15 cellular contexts compared by ENCODE assay signal in the genomic region with DNA sequence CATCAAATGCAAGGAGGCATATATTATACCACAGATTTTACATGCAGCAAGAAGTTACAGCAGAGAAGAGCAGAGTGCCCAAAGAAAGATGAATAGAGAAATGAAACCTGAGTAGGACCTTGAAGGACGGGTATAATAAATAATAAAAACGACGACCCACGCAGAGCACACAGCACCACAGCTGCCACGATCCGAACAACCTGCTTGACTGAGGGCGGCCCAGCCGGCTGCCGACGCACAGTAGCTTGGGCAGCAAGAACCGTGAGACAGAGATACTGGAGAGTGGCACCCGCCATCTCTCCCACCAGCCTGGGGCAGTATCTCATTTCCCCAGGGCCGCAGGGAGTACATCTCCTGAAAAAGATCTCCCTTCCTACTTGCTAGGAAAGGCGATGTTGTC.
DNase-seq lines count a peak whose midpoint lies in the region; ATAC-seq and TF ChIP-seq lines count a peak whose summit lies in the region.
"Had no signal": no experiment of that assay in that cellular context is flagged by ENCODE, and none has a peak within 500 bp of the region (broad histone marks: within the 10 kb centered on the region; RNA-seq: fewer than 3 reads in every experiment).

No MANE protein-coding gene starts in this region.

- no peak overlapping the region for H2AFZ ChIP-seq in GM23338
- H2AFZ ChIP-seq: GM23248 had no signal

- no peaks in the 10 kb centered on the region for H3K9me3 ChIP-seq in T-helper 17 cell (ENCODE audit: control insufficient read depth, low read length, poor library complexity, severe bottlenecking)

- H3K4me3 ChIP-seq in GM23338 = no peak overlapping the region
- H3K4me3 ChIP-seq: GM12878, GM23248 had no signal

- 0 out of 2 replicates have a peak overlapping the region, but pooled peaks have one; percentile 19 for H3K27ac ChIP-seq in GM23338 (ENCODE audit: low read depth)
- H3K27ac ChIP-seq: GM23248 had no signal

- DNase-seq in GM23338 (ENCODE audit: low spot score) = no peak
- DNase-seq in T-helper 17 cell = no peak
- DNase-seq in left kidney (ENCODE audit: low read depth, low spot score) = peak; percentile 65
- DNase-seq in Right ventricle myocardium inferior (ENCODE audit: missing footprints) = no peak
- DNase-seq in GM19240 (ENCODE audit: insufficient read length, low spot score) = no peak
- DNase-seq in iPS-NIHi11 (ENCODE audit: low spot score) = no peak
- DNase-seq: Calu3; CD4-positive, alpha-beta T cell; GM23248; IMR-90; NCI-H146; NCI-H2171 treated with DMSO at 0.1 percent for 48 hours; OCI-M1 had no signal

- no peaks in the 10 kb centered on the region for H4K20me1 ChIP-seq in GM23338 (replicated peaks; ENCODE audit: insufficient read depth)

- no peak for TF ChIP-seq CTCF in GM23338 (conservative IDR thresholded peaks at IDR 0.05; ENCODE audit: low read depth in 2 of 2)

- intact Hi-C loops in Right ventricle myocardium inferior (cut with DNase I) = no loop called here

- no peaks in the 10 kb centered on the region for H3K36me3 ChIP-seq in GM23338 (ENCODE audit: insufficient read depth)

- peaks cover 30% of the 10 kb centered on the region for H3K4me1 Mint-ChIP-seq in GM23338
- peaks cover 31% of the 10 kb centered on the region for H3K4me1 Mint-ChIP-seq in T-helper 17 cell
- H3K4me1 Mint-ChIP-seq in stimulated activated memory B cell treated with anti-CD40 and anti-IgM and Interleukin-4, amounts not matched to agents 10 μg/mL and 1 μg/mL and 100 μg/mL, for 72 hours = peaks cover 91% of the 10 kb centered on the region

- peaks cover 5% of the 10 kb centered on the region; the same call in 1 of the 2 replicates for H3K4me1 ChIP-seq in GM23338 (ENCODE audit: insufficient read depth)

- H3K4me3 Mint-ChIP-seq in GM23338 (no peak overlapping the region), T-helper 17 cell (peak overlapping the region; percentile 2)
- H3K4me3 Mint-ChIP-seq in stimulated activated memory B cell treated with anti-CD40 and anti-IgM and Interleukin-4, amounts not matched to agents 10 μg/mL and 1 μg/mL and 100 μg/mL, for 72 hours = peak overlapping the region; percentile 8
- H3K4me3 Mint-ChIP-seq: CD4-positive, alpha-beta T cell had no signal

- no peaks in the 10 kb centered on the region for H3K9me3 Mint-ChIP-seq in GM23338
- H3K9me3 Mint-ChIP-seq in stimulated activated memory B cell treated with anti-CD40 and anti-IgM and Interleukin-4, amounts not matched to agents 10 μg/mL and 1 μg/mL and 100 μg/mL, for 72 hours = peaks cover under 1% of the 10 kb centered on the region
- H3K9me3 Mint-ChIP-seq: CD4-positive, alpha-beta T cell had no signal

- H3K79me2 ChIP-seq in GM23338 (replicated peaks; ENCODE audit: insufficient read depth) = no peaks in the 10 kb centered on the region; the same call in 1 of the 2 replicates

- H3K4me2 ChIP-seq in GM23338 = no peak overlapping the region

- no peaks in the 10 kb centered on the region for H3K9me2 ChIP-seq in GM23338 (ENCODE audit: insufficient read depth)

- no peaks in the 10 kb centered on the region for H3K27me3 ChIP-seq in GM23338 (ENCODE audit: insufficient read depth)

- H3K27me3 Mint-ChIP-seq in GM23338 (ENCODE audit: insufficient read depth, low read depth, poor library complexity) (peaks cover 5% of the 10 kb centered on the region), T-helper 17 cell (no peaks in the 10 kb centered on the region)
- no peaks in the 10 kb centered on the region for H3K27me3 Mint-ChIP-seq in stimulated activated memory B cell treated with anti-CD40 and anti-IgM and Interleukin-4, amounts not matched to agents 10 μg/mL and 1 μg/mL and 100 μg/mL, for 72 hours
- H3K27me3 Mint-ChIP-seq: CD4-positive, alpha-beta T cell had no signal

- H3K27ac Mint-ChIP-seq in GM23338 (no peak overlapping the region), T-helper 17 cell (no peak overlapping the region)
- peak overlapping the region; percentile 72 for H3K27ac Mint-ChIP-seq in stimulated activated memory B cell treated with anti-CD40 and anti-IgM and Interleukin-4, amounts not matched to agents 10 μg/mL and 1 μg/mL and 100 μg/mL, for 72 hours
- H3K27ac Mint-ChIP-seq: CD4-positive, alpha-beta T cell had no signal

- ATAC-seq in GM23338 = no peak
- no peak for ATAC-seq in T-helper 17 cell
- ATAC-seq in stimulated activated memory B cell treated with anti-CD40 and anti-IgM and Interleukin-4, amounts not matched to agents 10 μg/mL and 1 μg/mL and 100 μg/mL, for 72 hours = peak; percentile 46
- ATAC-seq in Right ventricle myocardium inferior = no peak
- ATAC-seq: GM12878 had no signal

- H3F3A ChIP-seq in GM23338 (replicated peaks; ENCODE audit: low read depth) = no peaks in the 10 kb centered on the region

- H3K36me3 Mint-ChIP-seq in GM23338 (ENCODE audit: low read depth) (no peaks in the 10 kb centered on the region), T-helper 17 cell (ENCODE audit: low read depth) (peaks cover 8% of the 10 kb centered on the region)
- peaks cover 52% of the 10 kb centered on the region for H3K36me3 Mint-ChIP-seq in stimulated activated memory B cell treated with anti-CD40 and anti-IgM and Interleukin-4, amounts not matched to agents 10 μg/mL and 1 μg/mL and 100 μg/mL, for 72 hours

TF ChIP-seq in GM23338, 12 proteins besides CTCF, POLR2A, EP300 and RAD21 (continues in another document):
- TF ChIP-seq NANOG (IDR thresholded peaks at IDR 0.05; ENCODE audit: borderline replicate concordance) = no peak
- no peak for TF ChIP-seq ZNF114 (CRISPR knock-in tag; IDR thresholded peaks at IDR 0.05)
- TF ChIP-seq ZNF331 (CRISPR knock-in tag; IDR thresholded peaks at IDR 0.05; ENCODE audit: low read depth) = no peak
- TF ChIP-seq, protein P1, sequence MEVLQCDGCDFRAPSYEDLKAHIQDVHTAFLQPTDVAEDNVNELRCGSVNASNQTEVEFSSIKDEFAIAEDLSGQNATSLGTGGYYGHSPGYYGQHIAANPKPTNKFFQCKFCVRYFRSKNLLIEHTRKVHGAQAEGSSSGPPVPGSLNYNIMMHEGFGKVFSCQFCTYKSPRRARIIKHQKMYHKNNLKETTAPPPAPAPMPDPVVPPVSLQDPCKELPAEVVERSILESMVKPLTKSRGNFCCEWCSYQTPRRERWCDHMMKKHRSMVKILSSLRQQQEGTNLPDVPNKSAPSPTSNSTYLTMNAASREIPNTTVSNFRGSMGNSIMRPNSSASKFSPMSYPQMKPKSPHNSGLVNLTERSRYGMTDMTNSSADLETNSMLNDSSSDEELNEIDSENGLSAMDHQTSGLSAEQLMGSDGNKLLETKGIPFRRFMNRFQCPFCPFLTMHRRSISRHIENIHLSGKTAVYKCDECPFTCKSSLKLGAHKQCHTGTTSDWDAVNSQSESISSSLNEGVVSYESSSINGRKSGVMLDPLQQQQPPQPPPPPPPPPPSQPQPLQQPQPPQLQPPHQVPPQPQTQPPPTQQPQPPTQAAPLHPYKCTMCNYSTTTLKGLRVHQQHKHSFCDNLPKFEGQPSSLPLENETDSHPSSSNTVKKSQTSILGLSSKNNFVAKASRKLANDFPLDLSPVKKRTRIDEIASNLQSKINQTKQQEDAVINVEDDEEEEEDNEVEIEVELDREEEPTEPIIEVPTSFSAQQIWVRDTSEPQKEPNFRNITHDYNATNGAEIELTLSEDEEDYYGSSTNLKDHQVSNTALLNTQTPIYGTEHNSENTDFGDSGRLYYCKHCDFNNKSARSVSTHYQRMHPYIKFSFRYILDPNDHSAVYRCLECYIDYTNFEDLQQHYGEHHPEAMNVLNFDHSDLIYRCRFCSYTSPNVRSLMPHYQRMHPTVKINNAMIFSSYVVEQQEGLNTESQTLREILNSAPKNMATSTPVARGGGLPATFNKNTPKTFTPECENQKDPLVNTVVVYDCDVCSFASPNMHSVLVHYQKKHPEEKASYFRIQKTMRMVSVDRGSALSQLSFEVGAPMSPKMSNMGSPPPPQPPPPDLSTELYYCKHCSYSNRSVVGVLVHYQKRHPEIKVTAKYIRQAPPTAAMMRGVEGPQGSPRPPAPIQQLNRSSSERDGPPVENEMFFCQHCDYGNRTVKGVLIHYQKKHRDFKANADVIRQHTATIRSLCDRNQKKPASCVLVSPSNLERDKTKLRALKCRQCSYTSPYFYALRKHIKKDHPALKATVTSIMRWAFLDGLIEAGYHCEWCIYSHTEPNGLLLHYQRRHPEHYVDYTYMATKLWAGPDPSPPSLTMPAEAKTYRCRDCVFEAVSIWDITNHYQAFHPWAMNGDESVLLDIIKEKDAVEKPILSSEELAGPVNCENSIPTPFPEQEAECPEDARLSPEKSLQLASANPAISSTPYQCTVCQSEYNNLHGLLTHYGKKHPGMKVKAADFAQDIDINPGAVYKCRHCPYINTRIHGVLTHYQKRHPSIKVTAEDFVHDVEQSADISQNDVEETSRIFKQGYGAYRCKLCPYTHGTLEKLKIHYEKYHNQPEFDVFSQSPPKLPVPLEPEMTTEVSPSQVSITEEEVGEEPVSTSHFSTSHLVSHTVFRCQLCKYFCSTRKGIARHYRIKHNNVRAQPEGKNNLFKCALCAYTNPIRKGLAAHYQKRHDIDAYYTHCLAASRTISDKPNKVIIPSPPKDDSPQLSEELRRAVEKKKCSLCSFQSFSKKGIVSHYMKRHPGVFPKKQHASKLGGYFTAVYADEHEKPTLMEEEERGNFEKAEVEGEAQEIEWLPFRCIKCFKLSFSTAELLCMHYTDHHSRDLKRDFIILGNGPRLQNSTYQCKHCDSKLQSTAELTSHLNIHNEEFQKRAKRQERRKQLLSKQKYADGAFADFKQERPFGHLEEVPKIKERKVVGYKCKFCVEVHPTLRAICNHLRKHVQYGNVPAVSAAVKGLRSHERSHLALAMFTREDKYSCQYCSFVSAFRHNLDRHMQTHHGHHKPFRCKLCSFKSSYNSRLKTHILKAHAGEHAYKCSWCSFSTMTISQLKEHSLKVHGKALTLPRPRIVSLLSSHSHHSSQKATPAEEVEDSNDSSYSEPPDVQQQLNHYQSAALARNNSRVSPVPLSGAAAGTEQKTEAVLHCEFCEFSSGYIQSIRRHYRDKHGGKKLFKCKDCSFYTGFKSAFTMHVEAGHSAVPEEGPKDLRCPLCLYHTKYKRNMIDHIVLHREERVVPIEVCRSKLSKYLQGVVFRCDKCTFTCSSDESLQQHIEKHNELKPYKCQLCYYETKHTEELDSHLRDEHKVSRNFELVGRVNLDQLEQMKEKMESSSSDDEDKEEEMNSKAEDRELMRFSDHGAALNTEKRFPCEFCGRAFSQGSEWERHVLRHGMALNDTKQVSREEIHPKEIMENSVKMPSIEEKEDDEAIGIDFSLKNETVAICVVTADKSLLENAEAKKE (CRISPR knock-in tag; IDR thresholded peaks at IDR 0.05) = no peak
